10 cellular contexts compared by ENCODE assay signal in genomic region chr10:101816375-101816773, GRCh38. TPM values are rescaled to one million over a fixed set of nuclear protein-coding genes. Genes with fewer than 3 reads are reported as not detected.
DNase-seq lines count a peak whose midpoint lies in the region; ATAC-seq and TF ChIP-seq lines count a peak whose summit lies in the region.
"Had no signal": no experiment of that assay in that cellular context is flagged by ENCODE, and none has a peak within 500 bp of the region (broad histone marks: within the 10 kb centered on the region; RNA-seq: fewer than 3 reads in every experiment).

No MANE protein-coding gene starts in this region.

- peak overlapping the region; percentile 82 for H3K4me3 ChIP-seq in NB4 (ENCODE audit: low read depth, low read length)

- H3K27ac ChIP-seq in C4-2B, result peak overlapping the region; percentile 36; the same call in 1 of the 2 replicates

- no peaks in the 10 kb centered on the region for H3K27me3 Mint-ChIP-seq in effector memory CD8-positive, alpha-beta T cell
- H3K27me3 Mint-ChIP-seq in neural crest cell (ENCODE audit: low read depth), result peaks cover 4% of the 10 kb centered on the region

- no peak for TF ChIP-seq POLR2A in NB4 (IDR thresholded peaks at IDR 0.05; ENCODE audit: extremely low read depth, insufficient read length)

- H3K4me1 Mint-ChIP-seq in effector memory CD8-positive, alpha-beta T cell (ENCODE audit: low read depth in 2 of 2), result peaks cover 35 to 56% of the 10 kb centered on the region in 2 donors
- peaks cover 50% of the 10 kb centered on the region for H3K4me1 Mint-ChIP-seq in neural crest cell

- TF ChIP-seq CTCF in C4-2B (conservative IDR thresholded peaks at IDR 0.05) (no peak), NB4 (IDR thresholded peaks at IDR 0.05; ENCODE audit: low read depth, low read length) (no peak), neural crest cell (conservative IDR thresholded peaks at IDR 0.05) (no peak)

- no peak for ATAC-seq in effector memory CD8-positive, alpha-beta T cell (replicated peaks)
- no peak for ATAC-seq in GM21786 (IDR thresholded peaks at IDR 0.05; ENCODE audit: unreplicated experiment)

- peak overlapping the region; percentile 95 to 98 for H3K27ac Mint-ChIP-seq in effector memory CD8-positive, alpha-beta T cell
- H3K27ac Mint-ChIP-seq in neural crest cell (ENCODE audit: unreplicated experiment), result no peak overlapping the region

- DNase-seq in NB4 (ENCODE audit: low read depth) (no peak), neural crest cell (ENCODE audit: low read depth, low spot score) (no peak), ecto neural progenitor cell (ENCODE audit: low spot score) (no peak), EL (no peak)
- no peak for DNase-seq in effector memory CD8-positive, alpha-beta T cell
- DNase-seq in stimulated activated CD4-positive, alpha-beta T cell treated with anti-CD3 and anti-CD28 coated beads, Interleukin-4, amount 100 ng/mL, for 4 hours, result no peak

- no peaks in the 10 kb centered on the region for H3K9me3 Mint-ChIP-seq in effector memory CD8-positive, alpha-beta T cell
- no peaks in the 10 kb centered on the region for H3K9me3 Mint-ChIP-seq in neural crest cell

- peak overlapping the region; percentile 88 to 98 for H3K4me3 Mint-ChIP-seq in effector memory CD8-positive, alpha-beta T cell
- peak overlapping the region; percentile 98 for H3K4me3 Mint-ChIP-seq in neural crest cell

- H3K36me3 Mint-ChIP-seq in effector memory CD8-positive, alpha-beta T cell (ENCODE audit: insufficient read depth), result peaks cover 53% of the 10 kb centered on the region
- H3K36me3 Mint-ChIP-seq in neural crest cell (ENCODE audit: low read depth), result no peaks in the 10 kb centered on the region

RNA-seq across cellular contexts. Expression of gene OGA, which starts 1.9 kb away (rescaled TPM):
- total RNA-seq in neural crest cell, result 101 and 102 TPM in 2 replicates

RNA-seq across cellular contexts. Expression of gene KCNIP2, which starts 27.2 kb away (rescaled TPM):
- total RNA-seq in neural crest cell, result 2.2 and 3.9 TPM in 2 replicates

RNA-seq across cellular contexts. Expression of gene NPM3, which starts 33.1 kb away (rescaled TPM):
- 63.2 and 64.8 TPM in 2 replicates for total RNA-seq in neural crest cell

RNA-seq across cellular contexts. Expression of gene FGF8, which starts 40.5 kb away (rescaled TPM):
- 0.82 and 0.86 TPM in 2 replicates for total RNA-seq in neural crest cell
- total RNA-seq: pulmonary artery endothelial cell; T-helper 2 cell treated with Interferon-gamma antibody and Interleukin-4, amounts not matched to agents 100 ng/mL and 5 ng/mL, for 36 hours had no signal
